ENCODE assay signal across 17 cellular contexts in the genomic region with DNA sequence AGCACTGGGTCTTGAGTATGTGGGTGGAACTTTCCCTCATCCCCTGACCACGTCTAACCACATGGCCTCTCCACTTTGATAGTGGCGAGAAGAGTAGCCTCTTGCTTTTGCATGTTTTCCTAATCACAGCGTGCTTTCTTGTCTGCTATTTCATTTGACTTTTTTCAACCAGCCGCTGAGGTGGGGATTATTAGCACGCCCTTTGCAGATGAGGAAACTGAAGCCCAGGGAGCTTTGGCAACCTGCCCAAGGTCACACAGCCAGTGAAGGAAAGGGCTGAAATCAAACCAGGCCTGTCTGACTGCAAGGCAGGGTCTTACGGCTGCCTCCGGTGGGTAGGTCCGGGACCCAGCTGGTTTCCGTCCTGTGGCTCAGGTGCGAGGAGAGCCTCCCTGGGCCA.
DNase-seq lines count a peak whose midpoint lies in the region; ATAC-seq and TF ChIP-seq lines count a peak whose summit lies in the region.
"Had no signal": no experiment of that assay in that cellular context is flagged by ENCODE, and none has a peak within 500 bp of the region (broad histone marks: within the 10 kb centered on the region; RNA-seq: fewer than 3 reads in every experiment).

No MANE protein-coding gene starts in this region.

- H4K8ac ChIP-seq in mesendoderm (ENCODE audit: low read depth, low read length): no peak overlapping the region

- peak overlapping the region; percentile 46 for H2BK5ac ChIP-seq in mesendoderm (ENCODE audit: low read length)

- H3K36me3 ChIP-seq in HCT116 (ENCODE audit: control insufficient read depth in 1 of 2, insufficient read depth in 2 of 2, low read length in 2 of 2): no peaks in the 10 kb centered on the region
- no peaks in the 10 kb centered on the region for H3K36me3 ChIP-seq in mesendoderm (ENCODE audit: control insufficient read depth, insufficient read depth, low read length)

- H3K4me1 ChIP-seq in HCT116 (ENCODE audit: control insufficient read depth in 1 of 2, insufficient read depth in 2 of 2, low read length in 2 of 2) (peaks cover 4 to 7% of the 10 kb centered on the region in 2 experiments), mesendoderm (ENCODE audit: control insufficient read depth, low read depth, low read length) (peaks cover 7% of the 10 kb centered on the region)

- H3K79me2 ChIP-seq in HCT116 (ENCODE audit: insufficient read depth, low read length) (no peaks in the 10 kb centered on the region), mesendoderm (ENCODE audit: control insufficient read depth, insufficient read depth, low read length) (no peaks in the 10 kb centered on the region)

- no peak overlapping the region for H2BK120ac ChIP-seq in mesendoderm (ENCODE audit: low read depth, low read length)

- peak overlapping the region; percentile 71 for H2AK5ac ChIP-seq in mesendoderm (ENCODE audit: low read length)

- no peak overlapping the region for H3K9ac ChIP-seq in HCT116 (ENCODE audit: low read length)
- H3K9ac ChIP-seq in mesendoderm (ENCODE audit: low read length): no peak overlapping the region

- H3K4me2 ChIP-seq in HCT116 (ENCODE audit: low read length) (no peak overlapping the region), mesendoderm (ENCODE audit: low read length) (no peak overlapping the region)

- intact Hi-C loops in HCT116 (cut with micrococcal nuclease): no loop called here

- H4K20me1 ChIP-seq in HCT116 (ENCODE audit: insufficient read depth): no peaks in the 10 kb centered on the region

- H2AFZ ChIP-seq in HCT116 (ENCODE audit: low read depth, low read length, poor library complexity, severe bottlenecking): no peak overlapping the region

- H3K56ac ChIP-seq in mesendoderm (ENCODE audit: low read length): peak overlapping the region; percentile 71

- H3K27me3 ChIP-seq in HCT116 (ENCODE audit: insufficient read depth, low read length) (peaks cover 3% of the 10 kb centered on the region; the same call in 1 of the 2 replicates), mesendoderm (ENCODE audit: insufficient read depth, low read length, poor library complexity) (no peaks in the 10 kb centered on the region)

- peak overlapping the region; percentile 81 for H3K4ac ChIP-seq in mesendoderm (ENCODE audit: low read depth, low read length)

- H3K79me1 ChIP-seq in mesendoderm (ENCODE audit: low read length): no peaks in the 10 kb centered on the region

- WGBS in mesendoderm (ENCODE audit: extremely low coverage, insufficient coverage, low lambda C conversion rate): no CpG with 5 or more reads among the region's 10 CpGs

- H2BK15ac ChIP-seq in mesendoderm (replicated peaks; ENCODE audit: low read depth): no peak overlapping the region

- TF ChIP-seq RAD21 in HCT116 (IDR thresholded peaks at IDR 0.05; ENCODE audit: low read depth): no peak

- RAD21 ChIA-PET in HCT116 (lab: Charles Lee; ENCODE audit: low non-redundant PET in 1 of 2, low total read pairs in 2 of 2, uncharacterized antibody in 2 of 2, unreplicated experiment in 2 of 2): no interaction called here

- H3K18ac ChIP-seq in mesendoderm (ENCODE audit: low read length): peak overlapping the region; percentile 12

- no peak for TF ChIP-seq CTCF in HCT116 (IDR thresholded peaks at IDR 0.05 in 2 of 3, conservative IDR thresholded peaks at IDR 0.05 in 1 of 3; ENCODE audit: borderline replicate concordance in 1 of 3, insufficient read depth in 1 of 3, low read depth in 2 of 3, low read length in 2 of 3)

- CTCF ChIA-PET in HCT116 (lab: Charles Lee): no interaction called here

- no peaks in the 10 kb centered on the region for H3K9me3 ChIP-seq in HCT116 (ENCODE audit: control insufficient read depth in 1 of 2, insufficient read depth in 1 of 2, low read depth in 1 of 2, low read length in 2 of 2)

- DNase-seq in HCT116 (ENCODE audit: low read depth, low spot score) (no peak), NCI-H82 treated with DMSO at 0.1 percent for 48 hours (lab: John Stamatoyannopoulos, UW; ENCODE audit: unreplicated experiment) (peak; percentile 30), mesendoderm (no peak), ureter (ENCODE audit: low spot score) (peak; percentile 65), NCI-H1417 treated with DMSO at 0.1 percent for 48 hours (lab: John Stamatoyannopoulos, UW) (no peak), dedifferentiated amniotic fluid mesenchymal stem cell (ENCODE audit: extremely low spot score) (no peak), MV-4-11 (lab: John Stamatoyannopoulos, UW) (no peak)
- DNase-seq: CD8-positive, alpha-beta T cell; DMS 273 treated with DMSO at 0.1 percent for 48 hours; HCEC 1CT; KBM-7; NCI-H1105 treated with DMSO at 0.1 percent for 48 hours; NCI-H1930; NCI-H2171 treated with DMSO at 0.1 percent for 48 hours; OCI-M1; T-helper 1 cell had no signal

- H3K4me3 ChIP-seq in HCT116 (replicated peaks in 1 of 2; ENCODE audit: low read depth in 1 of 2, low read length in 2 of 2) (no peak overlapping the region), mesendoderm (ENCODE audit: low read length) (no peak overlapping the region)

- no peak overlapping the region for H4K5ac ChIP-seq in mesendoderm (ENCODE audit: low read length)

- no peak overlapping the region for H3K23ac ChIP-seq in mesendoderm (ENCODE audit: low read length)

- no TSS peak for BruUV-seq in HCT116 (replicated peaks; lab: Mats Ljungman, UMichigan)

- no peak for TF ChIP-seq POLR2A in HCT116 (IDR thresholded peaks at IDR 0.05; ENCODE audit: borderline replicate concordance, extremely low read depth, insufficient read depth, insufficient read length)

- POLR2A ChIA-PET in HCT116 (lab: Charles Lee): no interaction called here

- H3K27ac ChIP-seq in HCT116 (ENCODE audit: low read depth, low read length) (no peak overlapping the region), mesendoderm (ENCODE audit: low read depth, low read length) (peak overlapping the region; percentile 16)
- H3K27ac ChIP-seq: HL-60 had no signal

- no peak for ATAC-seq in HCT116
- ATAC-seq: CD8-positive, alpha-beta T cell had no signal

- H3K9me2 ChIP-seq in HCT116 (ENCODE audit: insufficient read depth): no peaks in the 10 kb centered on the region

TF ChIP-seq in HCT116, 20 proteins besides CTCF, POLR2A, EP300 and RAD21:
- TF ChIP-seq, protein P1, sequence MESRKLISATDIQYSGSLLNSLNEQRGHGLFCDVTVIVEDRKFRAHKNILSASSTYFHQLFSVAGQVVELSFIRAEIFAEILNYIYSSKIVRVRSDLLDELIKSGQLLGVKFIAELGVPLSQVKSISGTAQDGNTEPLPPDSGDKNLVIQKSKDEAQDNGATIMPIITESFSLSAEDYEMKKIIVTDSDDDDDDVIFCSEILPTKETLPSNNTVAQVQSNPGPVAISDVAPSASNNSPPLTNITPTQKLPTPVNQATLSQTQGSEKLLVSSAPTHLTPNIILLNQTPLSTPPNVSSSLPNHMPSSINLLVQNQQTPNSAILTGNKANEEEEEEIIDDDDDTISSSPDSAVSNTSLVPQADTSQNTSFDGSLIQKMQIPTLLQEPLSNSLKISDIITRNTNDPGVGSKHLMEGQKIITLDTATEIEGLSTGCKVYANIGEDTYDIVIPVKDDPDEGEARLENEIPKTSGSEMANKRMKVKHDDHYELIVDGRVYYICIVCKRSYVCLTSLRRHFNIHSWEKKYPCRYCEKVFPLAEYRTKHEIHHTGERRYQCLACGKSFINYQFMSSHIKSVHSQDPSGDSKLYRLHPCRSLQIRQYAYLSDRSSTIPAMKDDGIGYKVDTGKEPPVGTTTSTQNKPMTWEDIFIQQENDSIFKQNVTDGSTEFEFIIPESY (IDR thresholded peaks at IDR 0.05; ENCODE audit: extremely low read depth, insufficient replicate concordance, low read length): no peak
- peak; percentile 55 for TF ChIP-seq TCF7L2 (IDR thresholded peaks at IDR 0.05; ENCODE audit: borderline replicate concordance, extremely low read depth, insufficient read depth, insufficient read length)

Comparison
In these comparisons a context has a peak if more than half of its experiments do, and no peak if none do; other contexts are left out.
1. DNase-seq: peak in NCI-H82 treated with DMSO at 0.1 percent for 48 hours (single experiment) and ureter (single experiment); none in HCT116 (single experiment), mesendoderm (single experiment), NCI-H1417 treated with DMSO at 0.1 percent for 48 hours (single experiment), dedifferentiated amniotic fluid mesenchymal stem cell (single experiment) and MV-4-11 (single experiment).